In the genomic region with DNA sequence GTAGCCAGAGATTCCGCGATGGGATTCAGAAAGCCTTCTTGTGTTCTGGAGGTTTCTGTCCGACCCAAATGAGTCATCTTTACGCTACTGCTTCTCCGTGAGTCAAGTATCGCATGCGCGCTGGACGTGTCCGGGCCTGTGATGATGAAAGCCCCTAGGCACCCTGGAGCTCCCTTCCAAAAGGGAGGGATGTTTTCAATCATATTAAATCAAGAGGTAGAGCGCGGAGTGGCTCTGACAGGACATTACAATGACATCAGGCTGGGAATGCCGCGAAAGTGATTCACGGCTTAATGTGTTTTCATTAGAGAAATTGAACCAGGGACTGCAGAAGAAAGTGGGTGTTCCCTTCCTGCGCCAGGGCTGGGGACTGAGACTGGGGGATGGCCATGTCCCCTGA, we compare ENCODE assay signal across 24 cellular contexts. TPM values are rescaled to one million over a fixed set of nuclear protein-coding genes. Genes with fewer than 3 reads are reported as not detected.
A peak's percentile ranks its signal among the peaks of the same experiment; 100 is the strongest.
DNase-seq lines count a peak whose midpoint lies in the region; ATAC-seq and TF ChIP-seq lines count a peak whose summit lies in the region.
"Had no signal": no experiment of that assay in that cellular context is flagged by ENCODE, and none has a peak within 500 bp of the region (broad histone marks: within the 10 kb centered on the region; RNA-seq: fewer than 3 reads in every experiment).

No MANE protein-coding gene starts in this region.

- TF ChIP-seq CTCF in BJ (IDR thresholded peaks at IDR 0.05; ENCODE audit: insufficient read depth, low read depth, low read length) (no peak), astrocyte of the spinal cord (IDR thresholded peaks at IDR 0.05; ENCODE audit: low read depth, low read length) (no peak), kidney epithelial cell (IDR thresholded peaks at IDR 0.05; ENCODE audit: insufficient read depth, low read length, poor library complexity, severe bottlenecking) (no peak), mesothelial cell of epicardium (IDR thresholded peaks at IDR 0.05; ENCODE audit: unreplicated experiment) (no peak)

- no peak overlapping the region for H3K27ac Mint-ChIP-seq in mesothelial cell of epicardium
- H3K27ac Mint-ChIP-seq: CD8-positive, alpha-beta memory T cell; GM23338; natural killer cell treated with Interleukin-12 subunit alpha and Interleukin-12 subunit beta and Interleukin-15 and Interleukin-18, amount 100 ng/mL, for 72 hours had no signal

- H3K36me3 ChIP-seq in BJ (ENCODE audit: control insufficient read depth, insufficient read depth, low read length) (no peaks in the 10 kb centered on the region), kidney epithelial cell (ENCODE audit: control insufficient read depth, insufficient read depth, low read length) (no peaks in the 10 kb centered on the region)
- H3K36me3 ChIP-seq: Peyer's patch, tibial artery had no signal

- peaks cover 8% of the 10 kb centered on the region for H3K27me3 Mint-ChIP-seq in mesothelial cell of epicardium (ENCODE audit: low read depth)

- no peak for ATAC-seq in GM19467 (IDR thresholded peaks at IDR 0.05; ENCODE audit: unreplicated experiment)
- ATAC-seq: GM23338; natural killer cell treated with Interleukin-12 subunit alpha and Interleukin-12 subunit beta and Interleukin-15 and Interleukin-18, amount 100 ng/mL, for 72 hours had no signal

- POLR2A ChIA-PET in BJ (lab: Charles Lee), result no interaction called here

- no peaks in the 10 kb centered on the region for H3K9me3 Mint-ChIP-seq in mesothelial cell of epicardium
- H3K9me3 Mint-ChIP-seq: central memory CD8-positive, alpha-beta T cell; GM23338; natural killer cell treated with Interleukin-12 subunit alpha and Interleukin-12 subunit beta and Interleukin-15 and Interleukin-18, amount 100 ng/mL, for 72 hours had no signal

- H3K4me3 ChIP-seq in BJ (ENCODE audit: low read depth, low read length) (no peak overlapping the region), astrocyte of the spinal cord (ENCODE audit: low read depth, low read length) (no peak overlapping the region), kidney epithelial cell (ENCODE audit: low read depth, low read length) (no peak overlapping the region)
- H3K4me3 ChIP-seq: GM23338, Peyer's patch, tibial artery had no signal

- in situ Hi-C loops in astrocyte of the spinal cord (cut with HindIII; ENCODE audit: low sequenced_read_pairs), result no loop called here

- peak; percentile 76 for DNase-seq in BJ (ENCODE audit: low read depth)
- peak; percentile 85 for DNase-seq in HT1080 (ENCODE audit: low read depth)
- peak; percentile 43 for DNase-seq in astrocyte of the spinal cord (ENCODE audit: low read depth, low spot score)
- peak; percentile 31 for DNase-seq in kidney epithelial cell (ENCODE audit: low read depth)
- DNase-seq in mesothelial cell of epicardium (ENCODE audit: low spot score in 2 of 2, unreplicated experiment in 2 of 2), result no peak
- no peak for DNase-seq in middle frontal gyrus (ENCODE audit: extremely low spot score, low spot score)
- DNase-seq in activated CD4-positive, alpha-beta T cell treated with anti-CD3 and anti-CD28 coated beads, Interleukin-2, amount 50 U/mL, for 1 hour, result no peak
- DNase-seq: activated CD4-positive, alpha-beta T cell treated with anti-CD3 and anti-CD28 coated beads for 48 hours; activated effector memory CD4-positive, alpha-beta T cell treated with anti-CD3 and anti-CD28 coated beads, Interleukin-2, amount 50 U/mL, for 16 hours; CD8-positive, alpha-beta memory T cell; DMS79 treated with DMSO at 0.1 percent for 48 hours; effector CD8-positive, alpha-beta T cell; hippocampal formation; islet precursor cell; MM.1S; NCI-H1436 treated with DMSO at 0.1 percent for 48 hours; Peyer's patch; stimulated activated CD4-positive, alpha-beta T cell treated with anti-CD3 and anti-CD28 coated beads, Interleukin-2, amount 100 ng/mL, for 24 hours; stimulated activated naive CD4-positive, alpha-beta T cell treated with Interleukin-2 at 50 U/mL for 16 hours; tibial artery had no signal

- no peaks in the 10 kb centered on the region for H3K27me3 ChIP-seq in BJ (ENCODE audit: control insufficient read depth, insufficient read depth, low read length)
- H3K27me3 ChIP-seq in kidney epithelial cell (ENCODE audit: control insufficient read depth, insufficient read depth, low read length), result no peaks in the 10 kb centered on the region
- H3K27me3 ChIP-seq: Peyer's patch had no signal

- H3K4me3 Mint-ChIP-seq in mesothelial cell of epicardium, result no peak overlapping the region
- H3K4me3 Mint-ChIP-seq: CD8-positive, alpha-beta memory T cell; central memory CD8-positive, alpha-beta T cell; GM23338; natural killer cell treated with Interleukin-12 subunit alpha and Interleukin-12 subunit beta and Interleukin-15 and Interleukin-18, amount 100 ng/mL, for 72 hours had no signal

- no peaks in the 10 kb centered on the region for H3K36me3 Mint-ChIP-seq in mesothelial cell of epicardium
- H3K36me3 Mint-ChIP-seq: CD8-positive, alpha-beta memory T cell; natural killer cell treated with Interleukin-12 subunit alpha and Interleukin-12 subunit beta and Interleukin-15 and Interleukin-18, amount 100 ng/mL, for 72 hours had no signal

- H3K4me1 Mint-ChIP-seq in mesothelial cell of epicardium, result no peaks in the 10 kb centered on the region
- H3K4me1 Mint-ChIP-seq: CD8-positive, alpha-beta memory T cell; central memory CD8-positive, alpha-beta T cell had no signal

- CTCF ChIA-PET in BJ (lab: Yijun Ruan, JAX), result no interaction called here

RNA-seq across cellular contexts. Expression of gene AJAP1, which starts 48.5 kb away (rescaled TPM):
- polyA plus RNA-seq in BJ (2011; rRNA removed), result 0.50 and 0.80 TPM in 2 replicates
- 0.57 and 1.1 TPM in 2 replicates for polyA minus RNA-seq in BJ (2011; rRNA and poly(A)+ RNA removed)
- total RNA-seq in HT1080 (2014; rRNA removed; shearing (Covaris generic)), result 26.1 and 26.4 TPM in 2 replicates
- 16.6 and 19.0 TPM in 2 replicates for polyA plus RNA-seq in HT1080 (2015; cell fraction: cytosol; rRNA removed)
- polyA plus RNA-seq in HT1080 (2015; cell fraction: nucleus; rRNA removed), result 12.6 and 14.5 TPM in 2 replicates
- total RNA-seq in kidney epithelial cell (0.67 and 1.1 TPM in 2 replicates), mesothelial cell of epicardium (2.2 to 2.4 TPM (median 2.2 TPM) in 3 replicates)
- total RNA-seq: CD8-positive, alpha-beta memory T cell; GM23338; natural killer cell treated with Interleukin-12 subunit alpha and Interleukin-12 subunit beta and Interleukin-15 and Interleukin-18, amount 100 ng/mL, for 72 hours had no signal
- polyA plus RNA-seq: CD8-positive, alpha-beta memory T cell; GM23338 had no signal

Comparison
In these comparisons a context has a peak if more than half of its experiments do, and no peak if none do; other contexts are left out.
1. DNase-seq: peak in BJ (single experiment), HT1080 (single experiment), astrocyte of the spinal cord (single experiment) and kidney epithelial cell (single experiment); none in mesothelial cell of epicardium (0 of 2), middle frontal gyrus (single experiment) and activated CD4-positive, alpha-beta T cell treated with anti-CD3 and anti-CD28 coated beads, Interleukin-2, amount 50 U/mL, for 1 hour (single experiment).